In genomic region chr15:75646944-75647364, GRCh38 we compare ENCODE assay signal across 8 cellular contexts. TPM values are rescaled to one million over a fixed set of nuclear protein-coding genes. Genes with fewer than 3 reads are reported as not detected.
DNase-seq lines count a peak whose midpoint lies in the region; ATAC-seq and TF ChIP-seq lines count a peak whose summit lies in the region.

No MANE protein-coding gene starts in this region.

- WGBS in adrenal gland, 4 donors = 0 to 2% (median 0%) methylated on average over 9 to 26 of the region's 26 CpGs

- peak overlapping the region in 5 of 6 donors; percentile 9 to 82 (median 59) for H3K27ac Mint-ChIP-seq in immature natural killer cell
- peak overlapping the region; percentile 60 for H3K27ac Mint-ChIP-seq in stimulated activated effector memory CD8-positive, alpha-beta T cell treated with anti-CD3 and anti-CD28 coated beads, Interleukin-12 subunit alpha, Interleukin-12 subunit beta, amount 100 ng/mL, for 72 hours

- ATAC-seq in stimulated activated effector memory CD8-positive, alpha-beta T cell treated with anti-CD3 and anti-CD28 coated beads, Interleukin-12 subunit alpha, Interleukin-12 subunit beta, amount 100 ng/mL, for 72 hours = peak; percentile 9
- ATAC-seq in GM18867 (IDR thresholded peaks at IDR 0.05; ENCODE audit: unreplicated experiment) (no peak), GM21515 (IDR thresholded peaks at IDR 0.05; ENCODE audit: unreplicated experiment) (no peak)

- H3K27me3 ChIP-seq in BLaER1 treated with 17β-estradiol and CSF1 and Interleukin-3, amounts not matched to agents 10 nM and 100 nM = no peaks in the 10 kb centered on the region
- peaks cover 13% of the 10 kb centered on the region for H3K27me3 ChIP-seq in HUES48 (ENCODE audit: control insufficient read depth, insufficient read depth, low read length)
- H3K27me3 ChIP-seq in adrenal gland = no peaks in the 10 kb centered on the region

- peak overlapping the region; percentile 82 to 98 (median 92) for H3K4me2 ChIP-seq in BLaER1 treated with 17β-estradiol and CSF1 and Interleukin-3, amounts not matched to agents 10 nM and 100 nM

- TF ChIP-seq CTCF in adrenal gland (IDR thresholded peaks at IDR 0.05) = no peak

- H3K9me3 ChIP-seq in BLaER1 treated with 17β-estradiol and CSF1 and Interleukin-3, amounts not matched to agents 10 nM and 100 nM (replicated peaks in 1 of 11) = no peaks in the 10 kb centered on the region
- H3K9me3 ChIP-seq in HUES48 (ENCODE audit: control insufficient read depth, insufficient read depth, low read length) = no peaks in the 10 kb centered on the region
- H3K9me3 ChIP-seq in adrenal gland (replicated peaks in 1 of 3) = no peaks in the 10 kb centered on the region

- H3K4me3 ChIP-seq in BLaER1 treated with 17β-estradiol and CSF1 and Interleukin-3, amounts not matched to agents 10 nM and 100 nM = peak overlapping the region; percentile 68 to 91 (median 84)
- peak overlapping the region; percentile 67 for H3K4me3 ChIP-seq in HUES48 (ENCODE audit: low read depth, low read length)
- H3K4me3 ChIP-seq in adrenal gland = peak overlapping the region; percentile 13 to 99 (median 51)

- peaks cover 0 to 13% (median 0%) of the 10 kb centered on the region in 11 experiments; a peak in 5 of 22 replicates for H3K36me3 ChIP-seq in BLaER1 treated with 17β-estradiol and CSF1 and Interleukin-3, amounts not matched to agents 10 nM and 100 nM
- H3K36me3 ChIP-seq in HUES48 (ENCODE audit: control insufficient read depth, insufficient read depth, low read length) (peaks cover 18% of the 10 kb centered on the region), adrenal gland (replicated peaks in 1 of 2) (no peaks in the 10 kb centered on the region)

- H3K27ac ChIP-seq in BLaER1 treated with 17β-estradiol and CSF1 and Interleukin-3, amounts not matched to agents 10 nM and 100 nM = peak overlapping the region; percentile 64 to 85 (median 78); a peak in 21 of 22 replicates
- H3K27ac ChIP-seq in HUES48 (ENCODE audit: low read depth, low read length) = peak overlapping the region; percentile 99
- peak overlapping the region; percentile 94 to 98 (median 96) for H3K27ac ChIP-seq in adrenal gland

- H3K36me3 Mint-ChIP-seq in immature natural killer cell = no peaks in the 10 kb centered on the region
- H3K36me3 Mint-ChIP-seq in stimulated activated effector memory CD8-positive, alpha-beta T cell treated with anti-CD3 and anti-CD28 coated beads, Interleukin-12 subunit alpha, Interleukin-12 subunit beta, amount 100 ng/mL, for 72 hours = no peaks in the 10 kb centered on the region

- H3K27me3 Mint-ChIP-seq in immature natural killer cell (ENCODE audit: low read depth in 3 of 3) = peaks cover 0 to 4% (median 1%) of the 10 kb centered on the region in 3 donors

- intact Hi-C loops in adrenal gland (cut with DNase I) = no loop called here

- DNase-seq in adrenal gland (peak in 6 of 7 donors; percentile 40 to 75 (median 52)), immature natural killer cell (peak in 1 of 3 donors; percentile 10), NCI-H1092 treated with DMSO at 0.1 percent for 48 hours (lab: John Stamatoyannopoulos, UW) (no peak)
- DNase-seq in stimulated activated effector memory CD8-positive, alpha-beta T cell treated with anti-CD3 and anti-CD28 coated beads, Interleukin-12 subunit alpha, Interleukin-12 subunit beta, amount 100 ng/mL, for 72 hours (ENCODE audit: low spot score in 2 of 2) = no peak

- H3K4me1 ChIP-seq in BLaER1 treated with 17β-estradiol and CSF1 and Interleukin-3, amounts not matched to agents 10 nM and 100 nM = peaks cover 52 to 65% (median 60%) of the 10 kb centered on the region in 10 experiments
- peaks cover 32% of the 10 kb centered on the region for H3K4me1 ChIP-seq in HUES48 (ENCODE audit: control insufficient read depth, insufficient read depth, low read length)
- peaks cover 32 to 44% of the 10 kb centered on the region in 2 donors for H3K4me1 ChIP-seq in adrenal gland (replicated peaks in 1 of 2)

- peaks cover 10 to 32% (median 18%) of the 10 kb centered on the region in 11 experiments; a peak in 15 of 22 replicates for H4K20me1 ChIP-seq in BLaER1 treated with 17β-estradiol and CSF1 and Interleukin-3, amounts not matched to agents 10 nM and 100 nM

- peak overlapping the region; percentile 75 to 89 (median 85) for H3K4me3 Mint-ChIP-seq in immature natural killer cell
- H3K4me3 Mint-ChIP-seq in stimulated activated effector memory CD8-positive, alpha-beta T cell treated with anti-CD3 and anti-CD28 coated beads, Interleukin-12 subunit alpha, Interleukin-12 subunit beta, amount 100 ng/mL, for 72 hours = peak overlapping the region; percentile 78

- peaks cover 0 to 2% (median 0%) of the 10 kb centered on the region in 6 donors for H3K9me3 Mint-ChIP-seq in immature natural killer cell
- no peaks in the 10 kb centered on the region for H3K9me3 Mint-ChIP-seq in stimulated activated effector memory CD8-positive, alpha-beta T cell treated with anti-CD3 and anti-CD28 coated beads, Interleukin-12 subunit alpha, Interleukin-12 subunit beta, amount 100 ng/mL, for 72 hours

- TF ChIP-seq POLR2A in adrenal gland (IDR thresholded peaks at IDR 0.05) = no peak

- peak overlapping the region; percentile 79 to 87 (median 84) for H3K9ac ChIP-seq in BLaER1 treated with 17β-estradiol and CSF1 and Interleukin-3, amounts not matched to agents 10 nM and 100 nM
- peak overlapping the region; percentile 76; the same call in 1 of the 2 replicates for H3K9ac ChIP-seq in HUES48 (ENCODE audit: low read depth, low read length)

- H3K4me1 Mint-ChIP-seq in immature natural killer cell = peaks cover 29 to 33% of the 10 kb centered on the region in 2 donors
- peaks cover 34% of the 10 kb centered on the region for H3K4me1 Mint-ChIP-seq in stimulated activated effector memory CD8-positive, alpha-beta T cell treated with anti-CD3 and anti-CD28 coated beads, Interleukin-12 subunit alpha, Interleukin-12 subunit beta, amount 100 ng/mL, for 72 hours

RNA-seq across cellular contexts. Expression of gene SNX33, which starts 0.8 kb away (rescaled TPM):
- 10 to 100 TPM; 15.3 to 41.4 (median 25.4) TPM for total RNA-seq in adrenal gland
- polyA plus RNA-seq in adrenal gland (10 to 100 TPM; 12.1 to 18.3 (median 12.9) TPM), immature natural killer cell (1 to 10 TPM in 1 of 3 donors, under 1 TPM in 2; 0.43 to 1.3 (median 0.51) TPM)

RNA-seq across cellular contexts. Expression of gene IMP3, which starts 6.9 kb away (rescaled TPM):
- total RNA-seq in adrenal gland = 100 to 1,000 TPM in 5 of 8 donors, 10 to 100 TPM in 3; 74.9 to 161 (median 138) TPM
- polyA plus RNA-seq in adrenal gland (10 to 100 TPM; 49.8 to 74.8 (median 64.0) TPM), immature natural killer cell (100 to 1,000 TPM; 193 to 238 (median 221) TPM)

RNA-seq across cellular contexts. Expression of gene SNUPN, which starts 21.4 kb away (rescaled TPM):
- total RNA-seq in adrenal gland = 10 to 100 TPM; 18.5 to 40.8 (median 25.1) TPM
- polyA plus RNA-seq in adrenal gland (10 to 100 TPM; 13.5 to 21.8 (median 16.7) TPM), immature natural killer cell (10 to 100 TPM; 21.2 to 46.0 (median 31.5) TPM)

Comparison
In these comparisons a context has a peak if more than half of its experiments do, and no peak if none do; other contexts are left out.
1. DNase-seq: peak in adrenal gland (6 of 7); none in stimulated activated effector memory CD8-positive, alpha-beta T cell treated with anti-CD3 and anti-CD28 coated beads, Interleukin-12 subunit alpha, Interleukin-12 subunit beta, amount 100 ng/mL, for 72 hours (0 of 2) and NCI-H1092 treated with DMSO at 0.1 percent for 48 hours (single experiment).
2. RNA of gene SNX33, which starts 0.8 kb away (polyA plus RNA-seq): 12.1 to 18.3 TPM in adrenal gland; 0.43 to 1.3 TPM in immature natural killer cell; every median in the first group is over 4 times any median in the second.
3. Peak in every context shown above with its lines, with median percentiles within 50 percentile points of each other: H3K27ac ChIP-seq and H3K4me3 ChIP-seq.